Comparison of ENCODE assay signal across 8 cellular contexts in the genomic region with DNA sequence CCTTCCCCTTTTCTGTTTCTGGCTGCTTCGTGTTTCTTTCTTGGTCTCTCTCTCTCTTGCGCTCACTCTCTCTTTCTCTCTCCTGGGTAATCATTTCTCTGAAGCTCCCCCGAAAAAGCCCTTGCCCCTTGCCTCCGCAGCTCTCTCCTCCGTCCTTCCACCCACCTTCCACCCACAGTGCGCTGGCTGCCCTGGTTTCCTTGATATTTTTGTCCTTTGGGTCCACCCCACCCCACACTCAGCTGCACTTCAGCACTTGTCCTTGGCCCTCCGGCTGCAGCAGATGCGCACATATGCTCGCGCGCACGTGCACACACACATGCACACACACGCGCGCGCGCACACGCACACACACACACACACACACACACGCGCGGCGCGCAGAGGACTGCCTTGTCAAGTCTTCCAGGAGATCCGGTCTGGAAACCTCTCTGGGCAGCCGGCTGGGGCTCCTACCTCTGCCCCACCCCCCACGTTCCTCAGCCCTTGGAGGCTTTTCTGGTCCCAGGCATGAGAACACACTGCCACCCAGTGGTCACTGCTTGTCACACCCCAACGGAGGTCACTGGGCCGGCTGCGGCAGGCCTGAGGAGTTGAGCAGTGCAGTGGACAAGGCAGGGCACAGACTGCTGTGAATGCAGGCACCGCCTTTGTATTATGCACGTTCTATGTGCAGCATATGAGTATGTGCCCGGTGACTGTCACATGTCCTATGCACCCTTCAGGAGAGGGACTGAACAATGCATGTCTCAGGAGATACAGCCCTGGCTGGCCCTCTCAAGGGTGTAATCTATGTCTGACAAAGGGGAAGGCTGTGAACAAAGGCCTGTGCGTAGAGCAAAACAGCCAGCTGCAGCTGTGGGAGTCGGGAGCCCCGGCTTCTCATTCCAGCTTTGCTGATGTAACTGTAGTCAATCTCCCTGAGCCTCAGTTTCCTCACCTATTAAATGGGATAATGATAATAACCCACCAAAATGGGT. TPM values are rescaled to one million over a fixed set of nuclear protein-coding genes. Genes with fewer than 3 reads are reported as not detected.
A peak's percentile ranks its signal among the peaks of the same experiment; 100 is the strongest.
DNase-seq lines count a peak whose midpoint lies in the region; ATAC-seq and TF ChIP-seq lines count a peak whose summit lies in the region.

No MANE protein-coding gene starts in this region.

- H3K27ac ChIP-seq in ACC112 (ENCODE audit: low read depth, low read length) = no peak overlapping the region

- no peaks in the 10 kb centered on the region for H3K27me3 ChIP-seq in ACC112 (ENCODE audit: insufficient read depth, low read length)
- peaks cover 12% of the 10 kb centered on the region for H3K27me3 ChIP-seq in kidney epithelial cell (ENCODE audit: control insufficient read depth, insufficient read depth, low read length)

- ATAC-seq in GM18870 (IDR thresholded peaks at IDR 0.05; ENCODE audit: unreplicated experiment) (peak; percentile 71), HG03354 (IDR thresholded peaks at IDR 0.05; ENCODE audit: poor library complexity, severe bottlenecking, unreplicated experiment) (peak; percentile 84)

- H3K79me2 ChIP-seq in ACC112 (ENCODE audit: control insufficient read depth, insufficient read depth, low read length, unreplicated experiment) = no peaks in the 10 kb centered on the region

- DNase-seq in NCI-H510A (lab: John Stamatoyannopoulos, UW) (peak; percentile 82), cerebellum (ENCODE audit: low spot score) (peak; percentile 93), kidney epithelial cell (ENCODE audit: low read depth) (peak; percentile 61)
- DNase-seq in activated CD4-positive, alpha-beta T cell treated with anti-CD3 and anti-CD28 coated beads for 1 hour = peak; percentile 78
- peak; percentile 72 to 73 for DNase-seq in stimulated activated CD4-positive, alpha-beta T cell treated with anti-CD3 and anti-CD28 coated beads, Interleukin-15, amount 100 ng/mL, for 1 hour (ENCODE audit: low read depth in 1 of 2, low spot score in 1 of 2)

- peak; percentile 92 for TF ChIP-seq CTCF in kidney epithelial cell (IDR thresholded peaks at IDR 0.05; ENCODE audit: insufficient read depth, low read length, poor library complexity, severe bottlenecking)

- H3K4me1 ChIP-seq in ACC112 (ENCODE audit: control insufficient read depth, insufficient read depth, low read length, unreplicated experiment) = peaks cover 3% of the 10 kb centered on the region

- peak overlapping the region; percentile 35 for H2AFZ ChIP-seq in ACC112 (ENCODE audit: low read length, unreplicated experiment)

- H3K4me3 ChIP-seq in ACC112 (ENCODE audit: low read depth, low read length) (peak overlapping the region; percentile 64), kidney epithelial cell (ENCODE audit: low read depth, low read length) (peak overlapping the region; percentile 19)

- H3K36me3 ChIP-seq in ACC112 (ENCODE audit: insufficient read depth, low read length) = no peaks in the 10 kb centered on the region
- H3K36me3 ChIP-seq in kidney epithelial cell (ENCODE audit: control insufficient read depth, insufficient read depth, low read length) = no peaks in the 10 kb centered on the region

RNA-seq across cellular contexts. Expression of gene LAG3, which starts 6.5 kb away (rescaled TPM):
- total RNA-seq in cerebellum = 0.36 TPM
- not detected in 2 replicates for total RNA-seq in kidney epithelial cell

RNA-seq across cellular contexts. Expression of gene CD4, which starts 10.5 kb away (rescaled TPM):
- total RNA-seq in cerebellum = 3.3 TPM
- 0.08 TPM in 1 of 2 replicates, not detected in the other for total RNA-seq in kidney epithelial cell

RNA-seq across cellular contexts. Expression of gene PTMS, which starts 12.7 kb away (rescaled TPM):
- total RNA-seq in cerebellum (59.2 TPM), kidney epithelial cell (169 and 193 TPM in 2 replicates)

RNA-seq across cellular contexts. Expression of gene MLF2, which starts 25.9 kb away (rescaled TPM):
- total RNA-seq in cerebellum (60.3 TPM), kidney epithelial cell (190 and 216 TPM in 2 replicates)

RNA-seq across cellular contexts. Expression of gene GPR162, which starts 42.8 kb away (rescaled TPM):
- total RNA-seq in cerebellum (28.5 TPM), kidney epithelial cell (0.21 and 0.75 TPM in 2 replicates)
